16 cellular contexts compared by ENCODE assay signal in genomic region chrX:103406256-103406655, GRCh38. TPM values are rescaled to one million over a fixed set of nuclear protein-coding genes. Genes with fewer than 3 reads are reported as not detected.
DNase-seq lines count a peak whose midpoint lies in the region; ATAC-seq, FAIRE-seq and TF ChIP-seq lines count a peak whose summit lies in the region.
"Had no signal": no experiment of that assay in that cellular context is flagged by ENCODE, and none has a peak within 500 bp of the region (broad histone marks: within the 10 kb centered on the region; RNA-seq: fewer than 3 reads in every experiment).

No MANE protein-coding gene starts in this region.

- H3K9me2 ChIP-seq in HCT116 (ENCODE audit: insufficient read depth): no peaks in the 10 kb centered on the region

- H3K27ac ChIP-seq in HCT116 (ENCODE audit: low read depth, low read length): no peak overlapping the region
- H3K27ac ChIP-seq in astrocyte (ENCODE audit: low read depth, low read length): no peak overlapping the region
- H3K27ac ChIP-seq: A549 had no signal

- CTCF ChIA-PET in Caco-2 (lab: Charles Lee) (no interaction called here), HCT116 (lab: Charles Lee) (no interaction called here)

- no peak for DNase-seq in Caco-2
- no peak for DNase-seq in HCT116 (ENCODE audit: low read depth, low spot score)
- no peak for DNase-seq in astrocyte (ENCODE audit: low read depth)
- DNase-seq in nephron progenitor cell: no peak
- no peak for DNase-seq in effector CD4-positive, alpha-beta T cell
- no peak for DNase-seq in NCI-H2107 treated with DMSO at 0.1 percent for 48 hours (lab: John Stamatoyannopoulos, UW; ENCODE audit: unreplicated experiment)
- DNase-seq: CD8-positive, alpha-beta T cell; COR-L47; DND-41; GF-D8; IMR-90 had no signal

- H2AFZ ChIP-seq in HCT116 (ENCODE audit: low read depth, low read length, poor library complexity, severe bottlenecking): no peak overlapping the region
- no peak overlapping the region for H2AFZ ChIP-seq in astrocyte (ENCODE audit: low read depth, low read length)

- no peak for TF ChIP-seq RAD21 in HCT116 (IDR thresholded peaks at IDR 0.05; ENCODE audit: low read depth)

- H3K9me3 ChIP-seq in Caco-2: no peaks in the 10 kb centered on the region
- H3K9me3 ChIP-seq in HCT116 (ENCODE audit: control insufficient read depth in 1 of 2, insufficient read depth in 1 of 2, low read depth in 1 of 2, low read length in 2 of 2): no peaks in the 10 kb centered on the region
- H3K9me3 ChIP-seq in astrocyte (ENCODE audit: insufficient read depth, low read depth, low read length): no peaks in the 10 kb centered on the region
- H3K9me3 ChIP-seq: A549 had no signal

- no peak for TF ChIP-seq POLR2A in HCT116 (IDR thresholded peaks at IDR 0.05; ENCODE audit: borderline replicate concordance, extremely low read depth, insufficient read depth, insufficient read length)

- H3K4me3 ChIP-seq in Caco-2 (ENCODE audit: low read depth, low read length): no peak overlapping the region
- no peak overlapping the region for H3K4me3 ChIP-seq in HCT116 (replicated peaks in 1 of 2; ENCODE audit: low read depth in 1 of 2, low read length in 2 of 2)
- no peak overlapping the region for H3K4me3 ChIP-seq in astrocyte (ENCODE audit: insufficient read depth, low read depth, low read length)
- H3K4me3 ChIP-seq: A549 had no signal

- RAD21 ChIA-PET in HCT116 (lab: Charles Lee; ENCODE audit: low non-redundant PET in 1 of 2, low total read pairs in 2 of 2, uncharacterized antibody in 2 of 2, unreplicated experiment in 2 of 2): no interaction called here

- POLR2A ChIA-PET in Caco-2 (lab: Charles Lee): interaction anchor here (0.5 kb wide), 1 partner anchor 49 kb away, joined by 5 read pairs; no protein-coding TSS in a partner anchor
- POLR2A ChIA-PET in HCT116 (lab: Charles Lee): no interaction called here

- H3K9me3 Mint-ChIP-seq in Caco-2 (ENCODE audit: unreplicated experiment) (no peaks in the 10 kb centered on the region), astrocyte (ENCODE audit: unreplicated experiment) (no peaks in the 10 kb centered on the region), nephron progenitor cell (peaks cover 24% of the 10 kb centered on the region)
- H3K9me3 Mint-ChIP-seq: CD8-positive, alpha-beta T cell had no signal

- no peaks in the 10 kb centered on the region for H4K20me1 ChIP-seq in HCT116 (ENCODE audit: insufficient read depth)
- no peaks in the 10 kb centered on the region for H4K20me1 ChIP-seq in astrocyte (ENCODE audit: insufficient read depth, low read length)

- H3K36me3 ChIP-seq in Caco-2 (ENCODE audit: control insufficient read depth, insufficient read depth, low read length) (no peaks in the 10 kb centered on the region), HCT116 (ENCODE audit: control insufficient read depth in 1 of 2, insufficient read depth in 2 of 2, low read length in 2 of 2) (no peaks in the 10 kb centered on the region; a peak in 1 of 4 replicates), astrocyte (ENCODE audit: insufficient read depth, low read length) (no peaks in the 10 kb centered on the region)

- H3K4me1 ChIP-seq in Caco-2 (no peaks in the 10 kb centered on the region), HCT116 (ENCODE audit: control insufficient read depth in 1 of 2, insufficient read depth in 2 of 2, low read length in 2 of 2) (peaks cover 3 to 12% of the 10 kb centered on the region in 2 experiments; a peak in 3 of 4 replicates), astrocyte (ENCODE audit: insufficient read depth, low read length) (peaks cover 2% of the 10 kb centered on the region)

- H3K9ac ChIP-seq in HCT116 (ENCODE audit: low read length) (no peak overlapping the region), astrocyte (ENCODE audit: low read length) (no peak overlapping the region)

- H3K36me3 Mint-ChIP-seq in Caco-2 (ENCODE audit: insufficient read depth, unreplicated experiment) (peaks cover 18% of the 10 kb centered on the region), astrocyte (ENCODE audit: low read depth, unreplicated experiment) (peaks cover 1% of the 10 kb centered on the region), nephron progenitor cell (ENCODE audit: low read depth) (peaks cover 14% of the 10 kb centered on the region)
- H3K36me3 Mint-ChIP-seq: CD14-positive monocyte; CD8-positive, alpha-beta T cell had no signal

- H3K4me3 Mint-ChIP-seq in Caco-2 (ENCODE audit: unreplicated experiment) (peak overlapping the region; percentile 78), astrocyte (ENCODE audit: unreplicated experiment) (no peak overlapping the region), nephron progenitor cell (peak overlapping the region; percentile 93)
- H3K4me3 Mint-ChIP-seq: CD14-positive monocyte; CD8-positive, alpha-beta T cell had no signal

- ATAC-seq in HCT116 (no peak), HG02759 (IDR thresholded peaks at IDR 0.05; ENCODE audit: unreplicated experiment) (no peak)
- ATAC-seq: A549; CD8-positive, alpha-beta T cell had no signal

- H3K79me2 ChIP-seq in HCT116 (ENCODE audit: insufficient read depth, low read length) (no peaks in the 10 kb centered on the region), astrocyte (ENCODE audit: insufficient read depth, low read length) (no peaks in the 10 kb centered on the region)

- BruUV-seq in Caco-2 (replicated peaks; lab: Mats Ljungman, UMichigan) (no TSS peak), HCT116 (replicated peaks; lab: Mats Ljungman, UMichigan) (no TSS peak)

- H3K4me2 ChIP-seq in HCT116 (ENCODE audit: low read length) (0 out of 2 replicates have a peak overlapping the region, but pooled peaks have one; percentile 75), astrocyte (ENCODE audit: low read length) (no peak overlapping the region)
- H3K4me2 ChIP-seq: A549 had no signal

- H3K27me3 Mint-ChIP-seq in Caco-2 (ENCODE audit: insufficient read depth, unreplicated experiment) (no peaks in the 10 kb centered on the region), astrocyte (ENCODE audit: low read depth, unreplicated experiment) (peaks cover 4% of the 10 kb centered on the region), nephron progenitor cell (ENCODE audit: low read depth, poor library complexity) (peaks cover 13% of the 10 kb centered on the region)

- H3K4me1 Mint-ChIP-seq in Caco-2 (ENCODE audit: low read depth, unreplicated experiment): peaks cover 13% of the 10 kb centered on the region
- H3K4me1 Mint-ChIP-seq in astrocyte (ENCODE audit: low read depth, unreplicated experiment): peaks cover 6% of the 10 kb centered on the region
- H3K4me1 Mint-ChIP-seq in nephron progenitor cell: peaks cover 51% of the 10 kb centered on the region

- H3K27me3 ChIP-seq in Caco-2 (replicated peaks; ENCODE audit: control insufficient read depth, insufficient read depth, low read length) (no peaks in the 10 kb centered on the region), HCT116 (ENCODE audit: insufficient read depth, low read length) (no peaks in the 10 kb centered on the region), astrocyte (ENCODE audit: insufficient read depth, low read length) (no peaks in the 10 kb centered on the region)

- TF ChIP-seq CTCF in Caco-2 (IDR thresholded peaks at IDR 0.05; ENCODE audit: insufficient read depth in 1 of 2, low read depth in 1 of 2, low read length in 1 of 2, severe bottlenecking in 1 of 2, unreplicated experiment in 1 of 2) (no peak), HCT116 (IDR thresholded peaks at IDR 0.05 in 2 of 3, conservative IDR thresholded peaks at IDR 0.05 in 1 of 3; ENCODE audit: borderline replicate concordance in 1 of 3, insufficient read depth in 1 of 3, low read depth in 2 of 3, low read length in 2 of 3) (no peak), astrocyte (IDR thresholded peaks at IDR 0.05; ENCODE audit: insufficient read depth, low read depth, low read length) (no peak), nephron progenitor cell (IDR thresholded peaks at IDR 0.05) (no peak)

- intact Hi-C loops in Caco-2 (cut with micrococcal nuclease; ENCODE audit: unreplicated experiment): no loop called here
- intact Hi-C loops in HCT116 (cut with micrococcal nuclease): no loop called here

- H3K27ac Mint-ChIP-seq in Caco-2 (ENCODE audit: unreplicated experiment) (no peak overlapping the region), astrocyte (ENCODE audit: unreplicated experiment) (no peak overlapping the region), nephron progenitor cell (no peak overlapping the region)
- H3K27ac Mint-ChIP-seq: CD8-positive, alpha-beta T cell had no signal

- FAIRE-seq in astrocyte (lab: Jason Lieb, UNC): peak; percentile 82
- FAIRE-seq: A549, H54 had no signal

TF ChIP-seq in HCT116, 20 proteins besides CTCF, POLR2A, EP300 and RAD21 (continues in another document):
- TF ChIP-seq, protein P1, sequence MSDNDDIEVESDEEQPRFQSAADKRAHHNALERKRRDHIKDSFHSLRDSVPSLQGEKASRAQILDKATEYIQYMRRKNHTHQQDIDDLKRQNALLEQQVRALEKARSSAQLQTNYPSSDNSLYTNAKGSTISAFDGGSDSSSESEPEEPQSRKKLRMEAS (IDR thresholded peaks at IDR 0.05): no peak
- TF ChIP-seq ZBTB33 (IDR thresholded peaks at IDR 0.05; ENCODE audit: extremely low read depth, insufficient replicate concordance, low read length) (no peak), FOSL1 (IDR thresholded peaks at IDR 0.05; ENCODE audit: low read depth) (no peak), SRF (IDR thresholded peaks at IDR 0.05; ENCODE audit: low read depth) (no peak), YY1 (IDR thresholded peaks at IDR 0.05; ENCODE audit: extremely low read depth, insufficient replicate concordance, low read depth, low read length) (no peak), TCF7L2 (IDR thresholded peaks at IDR 0.05; ENCODE audit: borderline replicate concordance, extremely low read depth, insufficient read depth, insufficient read length) (no peak), ZNF274 (IDR thresholded peaks at IDR 0.05; ENCODE audit: low read depth, low read length) (no peak)

RNA-seq across cellular contexts. Expression of gene BEX3, which starts 29.9 kb away (rescaled TPM):
- total RNA-seq in Caco-2 (2022) (293 and 367 TPM in 2 replicates), HCT116 (2021; ENCODE audit: unreplicated experiment) (86.2 TPM), astrocyte (221 and 241 TPM in 2 replicates)
- 102 and 128 TPM in 2 replicates for polyA plus RNA-seq in HCT116 (2012)
- total RNA-seq: HT-29 had no signal

RNA-seq across cellular contexts. Expression of gene TCEAL9, which starts 50.0 kb away (rescaled TPM):
- 41.9 and 44.9 TPM in 2 replicates for total RNA-seq in Caco-2 (2022)
- 28.8 TPM for total RNA-seq in HCT116 (2021; ENCODE audit: unreplicated experiment)
- 16.9 and 18.9 TPM in 2 replicates for polyA plus RNA-seq in HCT116 (2012)
- 69.0 and 70.5 TPM in 2 replicates for total RNA-seq in astrocyte
